Comparison of ENCODE assay signal across 8 cellular contexts in genomic region chr5:172188033-172188892, GRCh38. TPM values are rescaled to one million over a fixed set of nuclear protein-coding genes. Genes with fewer than 3 reads are reported as not detected.
A peak's percentile ranks its signal among the peaks of the same experiment; 100 is the strongest.
DNase-seq lines count a peak whose midpoint lies in the region; ATAC-seq, FAIRE-seq and TF ChIP-seq lines count a peak whose summit lies in the region.

TSS of gene STK10 (minus strand) at chr5:172188224. CDS start at chr5:172188042, 182 bp downstream.

- H3K4me3 Mint-ChIP-seq in dendritic cell treated with granulocyte-macrophage colony-stimulating factor and Interleukin-4, amounts not matched to agents 40 ng/mL and 50 ng/mL, for 4 days = peak within 1 kb of the TSS; percentile 100

- peak within 1 kb of the TSS; percentile 61 for H3K27ac ChIP-seq in HepG2 (ENCODE audit: extremely low read length, insufficient read depth, low read length)

- H3K36me3 Mint-ChIP-seq in dendritic cell treated with granulocyte-macrophage colony-stimulating factor and Interleukin-4, amounts not matched to agents 40 ng/mL and 50 ng/mL, for 4 days (ENCODE audit: low read depth) = peaks cover 47% of the 10 kb centered on the region

- no TSS peak for BruUV-seq in HepG2 (replicated peaks; lab: Mats Ljungman, UMichigan)

- peak within 1 kb of the TSS; percentile 93 for H3K4me2 ChIP-seq in HepG2 (ENCODE audit: low read depth, low read length)

- peak in 1 of 2 experiments; percentile 61; a peak in 2 of 4 replicates for TF ChIP-seq POLR2A in HepG2 (IDR thresholded peaks at IDR 0.05; ENCODE audit: insufficient read depth in 1 of 2, low read depth in 2 of 2, low read length in 2 of 2)

- H3K4me3 ChIP-seq in HepG2 (replicated peaks in 1 of 3; ENCODE audit: insufficient read depth in 1 of 3, low read depth in 2 of 3, low read length in 3 of 3) = peak within 1 kb of the TSS; percentile 91 to 95 (median 93)

- POLR2A ChIA-PET in HepG2 (lab: Yijun Ruan, JAX) = interaction anchor here (0.8 to 5.0 kb wide), 11 partner anchors 9 to 181 kb away, joined by 3 to 48 read pairs (median 4); partner anchors contain the start of gene FBXW11

- peak within 1 kb of the TSS; percentile 2 for H2AFZ ChIP-seq in HepG2 (ENCODE audit: low read length)

- H3K9ac ChIP-seq in HepG2 (ENCODE audit: insufficient read depth, low read depth, low read length) = peak within 1 kb of the TSS; percentile 70

- no peaks in the 10 kb centered on the region for H3K9me3 Mint-ChIP-seq in dendritic cell treated with granulocyte-macrophage colony-stimulating factor and Interleukin-4, amounts not matched to agents 40 ng/mL and 50 ng/mL, for 4 days

- CTCF ChIA-PET in HepG2 (lab: Yijun Ruan, JAX; ENCODE audit: low intra/inter-chr PET ratio, low total read pairs) = interaction anchor here (1.3 to 3.0 kb wide), 4 partner anchors 26 to 106 kb away, joined by 5 to 40 read pairs (median 6); no protein-coding TSS in a partner anchor

- peak; percentile 23 for FAIRE-seq in HepG2 (lab: Jason Lieb, UNC)

- H4K20me1 ChIP-seq in HepG2 (ENCODE audit: insufficient read depth, low read length) = no peaks in the 10 kb centered on the region

- WGBS in HepG2 (ENCODE audit: low lambda C conversion rate) = 0% methylated on average over 4 of the region's 102 CpGs

- peaks cover 29% of the 10 kb centered on the region for H3K4me1 ChIP-seq in HepG2 (ENCODE audit: insufficient read depth, low read length)

- no peaks in the 10 kb centered on the region for H3K27me3 ChIP-seq in HepG2 (ENCODE audit: control insufficient read depth in 1 of 2, insufficient read depth in 2 of 2, low read length in 2 of 2)

- H3K27ac Mint-ChIP-seq in dendritic cell treated with granulocyte-macrophage colony-stimulating factor and Interleukin-4, amounts not matched to agents 40 ng/mL and 50 ng/mL, for 4 days = peak within 1 kb of the TSS; percentile 97

- peaks cover 6% of the 10 kb centered on the region for H3K79me2 ChIP-seq in HepG2 (ENCODE audit: insufficient read depth, low read length)

- peaks cover 36% of the 10 kb centered on the region for H3K4me1 Mint-ChIP-seq in dendritic cell treated with granulocyte-macrophage colony-stimulating factor and Interleukin-4, amounts not matched to agents 40 ng/mL and 50 ng/mL, for 4 days (ENCODE audit: low read depth)

- TF ChIP-seq CTCF in HepG2 (CRISPR knock-in tag; IDR thresholded peaks at IDR 0.05) = peak; percentile 99

- no peaks in the 10 kb centered on the region for H3K9me3 ChIP-seq in HepG2 (ENCODE audit: low read length)

- in situ Hi-C loops in HepG2 (cut with HindIII; ENCODE audit: extremely low pct_ligation_motif_present, low pct_unique_long_range_greater_than_20kb) = loop anchor here (5.0 kb wide), 1 partner anchor 76 kb away; no protein-coding TSS in a partner anchor

- H3K27me3 Mint-ChIP-seq in dendritic cell treated with granulocyte-macrophage colony-stimulating factor and Interleukin-4, amounts not matched to agents 40 ng/mL and 50 ng/mL, for 4 days = peaks cover 5% of the 10 kb centered on the region

- intact Hi-C loops in dendritic cell treated with granulocyte-macrophage colony-stimulating factor and Interleukin-4, amounts not matched to agents 40 ng/mL and 50 ng/mL, for 4 days (cut with micrococcal nuclease) = loop anchor here (1.0 to 5.0 kb wide), 5 partner anchors 38 to 181 kb away; partner anchors contain the start of genes FBXW11 and UBTD2
- intact Hi-C loops in HepG2 (cut with micrococcal nuclease; ENCODE audit: unreplicated experiment) = loop anchor here (1.0 to 2.0 kb wide), 3 partner anchors 23 to 105 kb away; no protein-coding TSS in a partner anchor

- TF ChIP-seq EP300 in HepG2 (IDR thresholded peaks at IDR 0.05; ENCODE audit: low read depth in 2 of 2, low read length in 2 of 2) = no peak; a peak in 2 of 4 replicates
- no peak for TF ChIP-seq EP300 in HepG2 (CRISPR knock-in tag; IDR thresholded peaks at IDR 0.05; ENCODE audit: borderline replicate concordance)

- peak; percentile 73 for ATAC-seq in GM19351 (IDR thresholded peaks at IDR 0.05; ENCODE audit: unreplicated experiment)
- peak; percentile 59 for ATAC-seq in HG03520 (IDR thresholded peaks at IDR 0.05; ENCODE audit: unreplicated experiment)
- peak; percentile 92 for ATAC-seq in HepG2

- peak; percentile 99 for TF ChIP-seq RAD21 in HepG2 (CRISPR knock-in tag; IDR thresholded peaks at IDR 0.05)

- DNase-seq in CD1c-positive myeloid dendritic cell (ENCODE audit: extremely low spot score) (peak; percentile 97), NCI-H748 treated with DMSO at 0.1 percent for 48 hours (lab: John Stamatoyannopoulos, UW) (peak; percentile 82), HepG2 (ENCODE audit: low spot score) (peak; percentile 80)
- peak; percentile 83 to 85 for DNase-seq in activated CD4-positive, alpha-beta T cell treated with anti-CD3 and anti-CD28 coated beads, Interleukin-2, amount 50 U/mL, for 24 hours (ENCODE audit: low read depth in 1 of 2, low spot score in 1 of 2)
- peak; percentile 79 to 82 for DNase-seq in stimulated activated CD4-positive, alpha-beta T cell treated with anti-CD3 and anti-CD28 coated beads, Interleukin-2, amount 100 ng/mL, for 48 hours

- H3K36me3 ChIP-seq in HepG2 (replicated peaks in 1 of 2; ENCODE audit: control insufficient read depth in 1 of 2, insufficient read depth in 2 of 2, low read length in 2 of 2) = 0 out of 5 replicates have a peak, but pooled peaks cover 0 to 1% of the 10 kb centered on the region in 2 experiments

TF ChIP-seq in HepG2, 621 proteins besides CTCF, POLR2A, EP300 and RAD21 (continues in another document):
- TF ChIP-seq FLYWCH1 (CRISPR knock-in tag; IDR thresholded peaks at IDR 0.05) = no peak; the same call in 1 of the 2 replicates
- TF ChIP-seq ZNF430 (CRISPR knock-in tag; IDR thresholded peaks at IDR 0.05) = peak; percentile 55; the same call in 1 of the 2 replicates
- TF ChIP-seq PRDM15 (CRISPR knock-in tag; IDR thresholded peaks at IDR 0.05) = no peak
- peak; percentile 58; the same call in 1 of the 2 replicates for TF ChIP-seq ELF1 (CRISPR knock-in tag; IDR thresholded peaks at IDR 0.05)
- TF ChIP-seq JUNB (CRISPR knock-in tag; IDR thresholded peaks at IDR 0.05; ENCODE audit: borderline replicate concordance) = no peak
- TF ChIP-seq ZNF34 (CRISPR knock-in tag; IDR thresholded peaks at IDR 0.05; ENCODE audit: borderline replicate concordance) = no peak
- no peak; the same call in 1 of the 2 replicates for TF ChIP-seq ETS1 (CRISPR knock-in tag; IDR thresholded peaks at IDR 0.05)

RNA-seq across cellular contexts. Expression of gene STK10, which starts in this region (rescaled TPM):
- 6.2 and 7.2 TPM in 2 replicates for total RNA-seq in HepG2 (2016; rRNA removed; fragmentation: Illumina TruSeq; extraction: Trizol)
- total RNA-seq in HepG2 (2016; cell fraction: cytosol; rRNA removed; fragmentation: Illumina TruSeq; extraction: Trizol; ENCODE audit: low read depth) = 2.5 and 3.0 TPM in 2 replicates
- total RNA-seq in HepG2 (2016; cell fraction: insoluble cytoplasmic fraction; rRNA removed; fragmentation: Illumina TruSeq; extraction: Trizol) = 4.8 and 6.1 TPM in 2 replicates
- 3.2 and 4.9 TPM in 2 replicates for total RNA-seq in HepG2 (2016; cell fraction: membrane; rRNA removed; fragmentation: Illumina TruSeq; extraction: Trizol)
- total RNA-seq in HepG2 (2016; cell fraction: nucleus; rRNA removed; fragmentation: Illumina TruSeq; extraction: Trizol) = 5.9 and 8.3 TPM in 2 replicates
- 7.0 and 7.8 TPM in 2 replicates for polyA plus RNA-seq in HepG2 (2011; rRNA removed)
- 3.7 and 4.6 TPM in 2 replicates for polyA plus RNA-seq in HepG2 (2011; cell fraction: cytosol; rRNA removed)
- polyA plus RNA-seq in HepG2 (2011; cell fraction: nucleus; rRNA removed) = 14.1 and 17.0 TPM in 2 replicates
- 7.2 and 8.7 TPM in 2 replicates for polyA plus RNA-seq in HepG2 (2012)
- polyA plus RNA-seq in HepG2 (2016; cell fraction: cytosol; fragmentation: Illumina TruSeq; extraction: Trizol; ENCODE audit: low read depth) = 1.5 and 2.9 TPM in 2 replicates
- 3.6 and 4.4 TPM in 2 replicates for polyA plus RNA-seq in HepG2 (2016; cell fraction: insoluble cytoplasmic fraction; fragmentation: Illumina TruSeq; extraction: Trizol; ENCODE audit: low read depth)
- 2.6 and 3.6 TPM in 2 replicates for polyA plus RNA-seq in HepG2 (2016; cell fraction: membrane; fragmentation: Illumina TruSeq; extraction: Trizol; ENCODE audit: low read depth)
- 8.3 and 9.7 TPM in 2 replicates for polyA plus RNA-seq in HepG2 (2016; cell fraction: nucleus; fragmentation: Illumina TruSeq; extraction: Trizol; ENCODE audit: insufficient read depth, low read depth)
- 22.6 and 29.6 TPM in 2 replicates for polyA minus RNA-seq in HepG2 (2011; rRNA and poly(A)+ RNA removed; ENCODE audit: low replicate concordance)
- 6.8 and 10.3 TPM in 2 replicates for polyA minus RNA-seq in HepG2 (2011; cell fraction: cytosol; rRNA and poly(A)+ RNA removed)
- 17.4 and 22.1 TPM in 2 replicates for polyA minus RNA-seq in HepG2 (2011; cell fraction: nucleus; rRNA and poly(A)+ RNA removed)

Comparison
In these comparisons a context has a peak if more than half of its experiments do, and no peak if none do; other contexts are left out.
1. Peak in every context shown above with its lines: DNase-seq, ATAC-seq, H3K4me3 ChIP-seq and H3K27ac ChIP-seq.